Comparison of ENCODE assay signal across 2 cellular contexts in the genomic region with DNA sequence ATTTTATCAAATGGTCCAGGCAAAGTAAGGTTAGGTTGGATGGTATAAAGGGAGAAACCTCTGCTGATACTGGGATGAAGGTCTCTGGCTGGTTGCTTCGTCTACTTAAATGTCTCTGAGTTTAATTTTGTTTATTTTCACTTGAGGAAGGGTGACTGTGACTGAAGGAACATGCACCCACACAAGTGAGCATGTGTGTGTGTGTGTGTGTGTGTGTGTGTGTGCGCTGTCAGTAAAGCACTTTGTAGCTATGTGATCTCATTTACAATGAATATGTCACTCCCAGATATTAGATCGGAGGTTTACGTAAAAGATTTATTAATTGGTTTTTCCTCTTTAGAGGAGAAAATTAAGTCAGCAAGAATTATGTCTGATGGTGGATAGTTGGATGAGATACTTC.
TF ChIP-seq lines count a peak whose summit lies in the region.

No MANE protein-coding gene starts in this region.

TF ChIP-seq in HEK293, 187 proteins besides CTCF, POLR2A, EP300 and RAD21 (continued from another document):
- TF ChIP-seq, protein P1, sequence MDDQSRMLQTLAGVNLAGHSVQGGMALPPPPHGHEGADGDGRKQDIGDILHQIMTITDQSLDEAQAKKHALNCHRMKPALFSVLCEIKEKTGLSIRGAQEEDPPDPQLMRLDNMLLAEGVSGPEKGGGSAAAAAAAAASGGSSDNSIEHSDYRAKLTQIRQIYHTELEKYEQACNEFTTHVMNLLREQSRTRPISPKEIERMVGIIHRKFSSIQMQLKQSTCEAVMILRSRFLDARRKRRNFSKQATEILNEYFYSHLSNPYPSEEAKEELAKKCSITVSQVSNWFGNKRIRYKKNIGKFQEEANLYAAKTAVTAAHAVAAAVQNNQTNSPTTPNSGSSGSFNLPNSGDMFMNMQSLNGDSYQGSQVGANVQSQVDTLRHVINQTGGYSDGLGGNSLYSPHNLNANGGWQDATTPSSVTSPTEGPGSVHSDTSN (CRISPR knock-in tag; IDR thresholded peaks at IDR 0.05) = no peak
- no peak for TF ChIP-seq ZNF23 (tag by site-specific recombination; IDR thresholded peaks at IDR 0.05; ENCODE audit: borderline replicate concordance)
- TF ChIP-seq, protein P2, sequence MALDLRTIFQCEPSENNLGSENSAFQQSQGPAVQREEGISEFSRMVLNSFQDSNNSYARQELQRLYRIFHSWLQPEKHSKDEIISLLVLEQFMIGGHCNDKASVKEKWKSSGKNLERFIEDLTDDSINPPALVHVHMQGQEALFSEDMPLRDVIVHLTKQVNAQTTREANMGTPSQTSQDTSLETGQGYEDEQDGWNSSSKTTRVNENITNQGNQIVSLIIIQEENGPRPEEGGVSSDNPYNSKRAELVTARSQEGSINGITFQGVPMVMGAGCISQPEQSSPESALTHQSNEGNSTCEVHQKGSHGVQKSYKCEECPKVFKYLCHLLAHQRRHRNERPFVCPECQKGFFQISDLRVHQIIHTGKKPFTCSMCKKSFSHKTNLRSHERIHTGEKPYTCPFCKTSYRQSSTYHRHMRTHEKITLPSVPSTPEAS (tag by site-specific recombination; IDR thresholded peaks at IDR 0.05) = peak; percentile 79
- TF ChIP-seq ZFHX2 (tag by site-specific recombination; conservative IDR thresholded peaks at IDR 0.05) = peak; percentile 68
- no peak for TF ChIP-seq REPIN1 (tag by site-specific recombination; IDR thresholded peaks at IDR 0.05; ENCODE audit: low read depth)

TF ChIP-seq in H1, 55 proteins besides CTCF, POLR2A, EP300 and RAD21 (continued from another document):
- no peak for TF ChIP-seq FOSL1 (IDR thresholded peaks at IDR 0.05; ENCODE audit: insufficient read depth, low read depth, low read length)
- no peak for TF ChIP-seq SRF (IDR thresholded peaks at IDR 0.05; ENCODE audit: low read depth, low read length)
- TF ChIP-seq KDM1A (IDR thresholded peaks at IDR 0.05; ENCODE audit: borderline replicate concordance, low read length) = no peak
